Comparison of ENCODE assay signal across 8 cellular contexts in the genomic region with DNA sequence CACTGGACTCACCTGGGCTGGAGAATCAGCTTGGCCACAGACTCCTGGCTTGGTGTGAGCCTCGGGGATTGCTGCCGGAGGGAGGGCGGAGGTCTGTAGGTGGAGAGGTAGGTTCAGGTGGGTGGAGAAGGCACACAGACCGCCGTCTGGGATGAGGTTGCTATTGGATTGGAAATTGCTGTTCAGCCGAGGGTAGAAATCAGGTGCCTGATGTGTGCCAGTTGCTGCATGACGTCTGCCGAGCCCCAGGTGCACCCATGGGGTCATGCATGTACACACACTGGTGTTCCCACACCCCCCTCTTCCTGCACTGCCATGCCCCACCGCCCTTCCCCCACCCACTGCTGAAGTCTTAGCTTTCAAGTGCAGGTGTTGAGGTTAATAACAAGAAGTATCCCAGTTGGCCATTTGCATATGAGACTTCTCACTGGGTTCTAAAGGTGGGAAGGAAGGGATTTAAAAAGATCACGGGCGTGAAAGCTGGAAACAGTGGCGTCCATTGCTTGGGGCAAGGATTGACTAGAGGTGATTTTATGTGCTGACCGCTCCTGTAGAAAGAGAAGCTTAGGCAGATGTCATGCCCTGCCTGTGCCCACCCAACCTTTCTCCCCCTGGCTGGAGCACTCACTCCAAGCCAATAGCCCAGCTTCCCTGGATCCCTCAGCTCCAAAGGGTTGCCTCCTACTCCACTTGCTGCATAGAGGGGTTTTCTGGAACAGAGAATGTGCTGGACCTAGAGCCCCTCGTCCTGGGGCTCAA.
DNase-seq lines count a peak whose midpoint lies in the region; ATAC-seq and TF ChIP-seq lines count a peak whose summit lies in the region.

No MANE protein-coding gene starts in this region.

- no peaks in the 10 kb centered on the region for H3K36me3 Mint-ChIP-seq in activated B cell treated with CpG ODN at 0.5 μM for 24 hours (ENCODE audit: low read depth)

- H3K27me3 ChIP-seq in stomach, result no peaks in the 10 kb centered on the region

- H3K4me1 ChIP-seq in stomach, result peaks cover 0 to 36% (median 14%) of the 10 kb centered on the region in 4 donors

- peaks cover 98% of the 10 kb centered on the region for H3K4me1 Mint-ChIP-seq in activated B cell treated with CpG ODN at 0.5 μM for 24 hours

- H3K4me3 Mint-ChIP-seq in activated B cell treated with CpG ODN at 0.5 μM for 24 hours, result peak overlapping the region; percentile 76

- intact Hi-C loops in activated B cell treated with CpG ODN at 0.5 μM for 24 hours (cut with micrococcal nuclease) (loop anchor here (1.0 to 5.0 kb wide), 7 partner anchors 53 to 294 kb away; a partner anchor contains a TSS), stomach (cut with DNase I; ENCODE audit: low total_unique reads) (no loop called here)

- peak overlapping the region in 1 of 5 donors; percentile 34 for H3K27ac ChIP-seq in stomach

- CTCF ChIA-PET in activated B cell treated with CpG ODN at 0.5 μM for 24 hours (lab: Charles Lee), result interaction anchor here (0.9 to 3.7 kb wide), 11 partner anchors 11 to 309 kb away, joined by 3 to 25 read pairs (median 5); no protein-coding TSS in a partner anchor

- POLR2A ChIA-PET in activated B cell treated with CpG ODN at 0.5 μM for 24 hours (lab: Charles Lee), result interaction anchor here (0.6 to 3.7 kb wide), 21 partner anchors 26 to 437 kb away, joined by 3 to 34 read pairs (median 4); a partner anchor contains a TSS

- no peaks in the 10 kb centered on the region for H3K9me3 ChIP-seq in stomach

- WGBS in stomach, 5 donors, result 85 to 92% (median 89%) methylated on average over 13 to 14 of the region's 14 CpGs

- no peaks in the 10 kb centered on the region for H3K9me3 Mint-ChIP-seq in activated B cell treated with CpG ODN at 0.5 μM for 24 hours

- TF ChIP-seq CTCF in activated B cell treated with CpG ODN at 0.5 μM for 24 hours (IDR thresholded peaks at IDR 0.05) (no peak), stomach (IDR thresholded peaks at IDR 0.05) (no peak)

- no peaks in the 10 kb centered on the region for H3K27me3 Mint-ChIP-seq in activated B cell treated with CpG ODN at 0.5 μM for 24 hours

- H3K27ac Mint-ChIP-seq in activated B cell treated with CpG ODN at 0.5 μM for 24 hours, result peak overlapping the region; percentile 87

- ATAC-seq in HG03025 (IDR thresholded peaks at IDR 0.05; ENCODE audit: low FRiP score, unreplicated experiment) (peak; percentile 53), activated B cell treated with CpG ODN at 0.5 μM for 24 hours (ENCODE audit: low read depth) (peak; percentile 83)

- no peaks in the 10 kb centered on the region for H3K36me3 ChIP-seq in stomach

- no peak for TF ChIP-seq POLR2A in stomach (IDR thresholded peaks at IDR 0.05)

- TF ChIP-seq EP300 in stomach (IDR thresholded peaks at IDR 0.05), result no peak

- H3K4me3 ChIP-seq in stomach, result no peak overlapping the region

- DNase-seq in activated gamma-delta T cell treated with Interleukin-2 at 50 U/mL for 16 hours, result peak; percentile 31
- DNase-seq in activated gamma-delta T cell (lab: John Stamatoyannopoulos, UW), result no peak
- peak; percentile 61 for DNase-seq in activated B cell treated with CpG ODN at 0.5 μM for 24 hours
- DNase-seq in stomach, result peak; percentile 43
- DNase-seq in NCI-H748 (lab: John Stamatoyannopoulos, UW; ENCODE audit: unreplicated experiment), result no peak
- DNase-seq in NOMO-1 (lab: John Stamatoyannopoulos, UW; ENCODE audit: unreplicated experiment in 2 of 2), result no peak
- no peak for DNase-seq in DMS79 (lab: John Stamatoyannopoulos, UW)

Comparison
In these comparisons a context has a peak if more than half of its experiments do, and no peak if none do; other contexts are left out.
1. DNase-seq: peak in activated gamma-delta T cell treated with Interleukin-2 at 50 U/mL for 16 hours (single experiment), activated B cell treated with CpG ODN at 0.5 μM for 24 hours (single experiment) and stomach (single experiment); none in activated gamma-delta T cell (single experiment), NCI-H748 (single experiment), NOMO-1 (0 of 2) and DMS79 (single experiment).